In genomic region chr13:98978280-98978679, GRCh38 we compare ENCODE assay signal across 8 cellular contexts. TPM values are rescaled to one million over a fixed set of nuclear protein-coding genes. Genes with fewer than 3 reads are reported as not detected.
DNase-seq lines count a peak whose midpoint lies in the region; ATAC-seq and TF ChIP-seq lines count a peak whose summit lies in the region.

No MANE protein-coding gene starts in this region.

- TF ChIP-seq CTCF in HCT116 (IDR thresholded peaks at IDR 0.05 in 2 of 3, conservative IDR thresholded peaks at IDR 0.05 in 1 of 3; ENCODE audit: borderline replicate concordance in 1 of 3, insufficient read depth in 1 of 3, low read depth in 2 of 3, low read length in 2 of 3) (no peak), body of pancreas (IDR thresholded peaks at IDR 0.05) (no peak), BE2C (IDR thresholded peaks at IDR 0.05; ENCODE audit: low read depth, low read length) (no peak)

- H3K27ac ChIP-seq in HCT116 (ENCODE audit: low read depth, low read length) (no peak overlapping the region), body of pancreas (peak overlapping the region in 3 of 4 donors; percentile 17 to 64 (median 39))

- no peak overlapping the region for H2AFZ ChIP-seq in HCT116 (ENCODE audit: low read depth, low read length, poor library complexity, severe bottlenecking)

- CTCF ChIA-PET in HCT116 (lab: Charles Lee), result no interaction called here

- H4K20me1 ChIP-seq in HCT116 (ENCODE audit: insufficient read depth), result no peaks in the 10 kb centered on the region

- 11% methylated on average over 3 of the region's 3 CpGs for WGBS in body of pancreas, 2 donors

- no peaks in the 10 kb centered on the region for H3K9me2 ChIP-seq in HCT116 (ENCODE audit: insufficient read depth)

- TF ChIP-seq POLR2A in HCT116 (IDR thresholded peaks at IDR 0.05; ENCODE audit: borderline replicate concordance, extremely low read depth, insufficient read depth, insufficient read length) (no peak), body of pancreas (IDR thresholded peaks at IDR 0.05) (no peak)

- no peaks in the 10 kb centered on the region for H3K36me3 ChIP-seq in HCT116 (ENCODE audit: control insufficient read depth in 1 of 2, insufficient read depth in 2 of 2, low read length in 2 of 2)
- H3K36me3 ChIP-seq in body of pancreas (replicated peaks in 1 of 2; ENCODE audit: insufficient read depth in 1 of 2, low read depth in 2 of 2), result no peaks in the 10 kb centered on the region
- H3K36me3 ChIP-seq in BE2C, result no peaks in the 10 kb centered on the region

- intact Hi-C loops in HCT116 (cut with micrococcal nuclease) (no loop called here), body of pancreas (cut with DNase I) (no loop called here)

- no peak overlapping the region for H3K4me3 ChIP-seq in HCT116 (replicated peaks in 1 of 2; ENCODE audit: low read depth in 1 of 2, low read length in 2 of 2)
- H3K4me3 ChIP-seq in body of pancreas, result no peak overlapping the region
- H3K4me3 ChIP-seq in BE2C (ENCODE audit: low read depth, low read length), result no peak overlapping the region

- peaks cover 24 to 59% of the 10 kb centered on the region in 2 experiments for H3K4me1 ChIP-seq in HCT116 (ENCODE audit: control insufficient read depth in 1 of 2, insufficient read depth in 2 of 2, low read length in 2 of 2)
- H3K4me1 ChIP-seq in body of pancreas, result peaks cover 25% of the 10 kb centered on the region
- H3K4me1 ChIP-seq in BE2C, result no peaks in the 10 kb centered on the region

- no peak for TF ChIP-seq RAD21 in HCT116 (IDR thresholded peaks at IDR 0.05; ENCODE audit: low read depth)

- peaks cover 6% of the 10 kb centered on the region; the same call in 1 of the 2 replicates for H3K79me2 ChIP-seq in HCT116 (ENCODE audit: insufficient read depth, low read length)

- no TSS peak for BruUV-seq in HCT116 (replicated peaks; lab: Mats Ljungman, UMichigan)

- 0 out of 2 replicates have a peak overlapping the region, but pooled peaks have one; percentile 2 for H3K9ac ChIP-seq in HCT116 (ENCODE audit: low read length)

- peak; percentile 15 for DNase-seq in HCT116 (ENCODE audit: low read depth, low spot score)
- no peak for DNase-seq in body of pancreas
- DNase-seq in iris pigment epithelial cell (ENCODE audit: low read depth), result peak; percentile 97
- peak; percentile 26 for DNase-seq in smooth muscle cell of the brain vasculature (ENCODE audit: low read depth, low spot score)
- DNase-seq in BE2C, result no peak
- DNase-seq in activated CD4-positive, CD25-positive, alpha-beta regulatory T cell treated with anti-CD3 and anti-CD28 coated beads, Interleukin-2, amount 50 U/mL, for 72 hours, result no peak

- RAD21 ChIA-PET in HCT116 (lab: Charles Lee; ENCODE audit: low non-redundant PET in 1 of 2, low total read pairs in 2 of 2, uncharacterized antibody in 2 of 2, unreplicated experiment in 2 of 2), result no interaction called here

- ATAC-seq in HCT116 (peak; percentile 67), body of pancreas (peak; percentile 47), HG02642 (IDR thresholded peaks at IDR 0.05; ENCODE audit: poor library complexity, unreplicated experiment) (no peak), HG03280 (IDR thresholded peaks at IDR 0.05; ENCODE audit: unreplicated experiment) (no peak)

- peak overlapping the region; percentile 36 for H3K4me2 ChIP-seq in HCT116 (ENCODE audit: low read length)

- POLR2A ChIA-PET in HCT116 (lab: Charles Lee), result interaction anchor here (1.2 kb wide), 1 partner anchor 8 kb away, joined by 3 read pairs; no protein-coding TSS in a partner anchor

- H3K9me3 ChIP-seq in HCT116 (ENCODE audit: control insufficient read depth in 1 of 2, insufficient read depth in 1 of 2, low read depth in 1 of 2, low read length in 2 of 2) (no peaks in the 10 kb centered on the region), body of pancreas (no peaks in the 10 kb centered on the region), BE2C (no peaks in the 10 kb centered on the region)

- H3K27me3 ChIP-seq in HCT116 (ENCODE audit: insufficient read depth, low read length) (no peaks in the 10 kb centered on the region), body of pancreas (no peaks in the 10 kb centered on the region), BE2C (peaks cover 8% of the 10 kb centered on the region; the same call in 1 of the 2 replicates)

TF ChIP-seq in HCT116, 20 proteins besides CTCF, POLR2A, EP300 and RAD21:
- no peak for TF ChIP-seq CBX3 (IDR thresholded peaks at IDR 0.05; ENCODE audit: low read depth)
- peak; percentile 14; the same call in 1 of the 2 replicates for TF ChIP-seq FOSL1 (IDR thresholded peaks at IDR 0.05; ENCODE audit: low read depth)

RNA-seq across cellular contexts. Expression of gene DOCK9, which starts 0.4 kb away (rescaled TPM):
- total RNA-seq in HCT116 (2021; ENCODE audit: unreplicated experiment) (58.8 TPM), body of pancreas (10 to 100 TPM; 35.3 to 73.5 TPM)
- polyA plus RNA-seq in HCT116 (2012), result 41.9 and 42.8 TPM in 2 replicates
- polyA plus RNA-seq in BE2C (2012; ENCODE audit: insufficient read depth, insufficient read length, low read depth), result 1.2 TPM

Comparison
In these comparisons a context has a peak if more than half of its experiments do, and no peak if none do; other contexts are left out.
1. ATAC-seq: peak in HCT116 (single experiment) and body of pancreas (single experiment); none in HG02642 (single experiment) and HG03280 (single experiment).
2. DNase-seq: peak in HCT116 (single experiment), iris pigment epithelial cell (single experiment) and smooth muscle cell of the brain vasculature (single experiment); none in body of pancreas (0 of 4), BE2C (single experiment) and activated CD4-positive, CD25-positive, alpha-beta regulatory T cell treated with anti-CD3 and anti-CD28 coated beads, Interleukin-2, amount 50 U/mL, for 72 hours (single experiment).